ENCODE assay signal across 2 cellular contexts in genomic region chr20:33842346-33842745, GRCh38.
TF ChIP-seq lines count a peak whose summit lies in the region.

No MANE protein-coding gene starts in this region.

TF ChIP-seq in IMR-90, 13 proteins besides CTCF, POLR2A, EP300 and RAD21:
- TF ChIP-seq BHLHE40 (IDR thresholded peaks at IDR 0.05; ENCODE audit: low read depth, low read length) (no peak), ELK1 (IDR thresholded peaks at IDR 0.05; ENCODE audit: borderline replicate concordance, low read depth, low read length) (no peak), CEBPB (IDR thresholded peaks at IDR 0.05; ENCODE audit: low read depth, low read length) (no peak), FOS (IDR thresholded peaks at IDR 0.05; ENCODE audit: low read depth, low read length) (no peak), MAZ (IDR thresholded peaks at IDR 0.05; ENCODE audit: borderline replicate concordance, low read depth, low read length) (no peak), MXI1 (IDR thresholded peaks at IDR 0.05; ENCODE audit: borderline replicate concordance, low read depth, low read length) (no peak), MAFK (IDR thresholded peaks at IDR 0.05; ENCODE audit: low read depth, low read length) (no peak)
- TF ChIP-seq, protein P1, sequence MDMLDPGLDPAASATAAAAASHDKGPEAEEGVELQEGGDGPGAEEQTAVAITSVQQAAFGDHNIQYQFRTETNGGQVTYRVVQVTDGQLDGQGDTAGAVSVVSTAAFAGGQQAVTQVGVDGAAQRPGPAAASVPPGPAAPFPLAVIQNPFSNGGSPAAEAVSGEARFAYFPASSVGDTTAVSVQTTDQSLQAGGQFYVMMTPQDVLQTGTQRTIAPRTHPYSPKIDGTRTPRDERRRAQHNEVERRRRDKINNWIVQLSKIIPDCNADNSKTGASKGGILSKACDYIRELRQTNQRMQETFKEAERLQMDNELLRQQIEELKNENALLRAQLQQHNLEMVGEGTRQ (IDR thresholded peaks at IDR 0.05; ENCODE audit: low read depth, low read length) = no peak
TF ChIP-seq in IMR-90: peak in this region for 0.

TF ChIP-seq in GM12878, 131 proteins besides CTCF, POLR2A, EP300 and RAD21:
- TF ChIP-seq FOXK2 (IDR thresholded peaks at IDR 0.05) (no peak), GABPA (IDR thresholded peaks at IDR 0.05; ENCODE audit: low read depth) (no peak), CHD2 (IDR thresholded peaks at IDR 0.05; ENCODE audit: borderline replicate concordance, low read depth, low read length) (no peak), ZBTB11 (CRISPR knock-in tag; IDR thresholded peaks at IDR 0.05) (no peak), MTA3 (IDR thresholded peaks at IDR 0.05; ENCODE audit: borderline replicate concordance, low read length) (no peak), NR2F1 (conservative IDR thresholded peaks at IDR 0.05) (no peak), SRF (IDR thresholded peaks at IDR 0.05; ENCODE audit: low read depth in 2 of 2, low read length in 2 of 2) (no peak)
